Comparison of ENCODE assay signal across 8 cellular contexts in the genomic region with DNA sequence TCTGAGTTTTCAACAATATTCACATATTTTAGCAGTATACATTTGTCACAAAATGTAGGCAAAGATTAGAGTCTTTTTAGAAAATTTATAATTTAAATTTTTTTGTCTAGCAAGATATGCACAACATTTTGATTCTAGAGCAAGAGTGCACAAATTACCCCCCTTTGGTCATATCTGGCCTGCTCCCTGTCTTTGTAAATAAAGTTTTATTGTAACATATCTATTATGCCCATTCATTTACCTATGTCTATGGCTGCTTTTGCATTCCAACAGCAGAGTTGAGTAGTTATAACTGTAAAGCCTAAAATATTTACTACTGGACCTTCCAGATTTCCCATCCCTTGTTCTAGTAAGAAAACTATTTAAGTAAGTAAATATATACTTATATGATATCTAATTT.
"Had no signal": no experiment of that assay in that cellular context is flagged by ENCODE, and none has a peak within 500 bp of the region (broad histone marks: within the 10 kb centered on the region; RNA-seq: fewer than 3 reads in every experiment).

No MANE protein-coding gene starts in this region.

- H3K4me3 ChIP-seq: GM12878 had no signal

- DNase-seq: GDM1, GF-D8 had no signal

- FAIRE-seq: G401.6, GM12878, GM12891, GM12892, GM18507, GM19239 had no signal

- ATAC-seq: GM12878 had no signal
